ENCODE assay signal across 10 cellular contexts in genomic region chr9:63859475-63860215, GRCh38.
DNase-seq lines count a peak whose midpoint lies in the region; ATAC-seq and TF ChIP-seq lines count a peak whose summit lies in the region.
"Had no signal": no experiment of that assay in that cellular context is flagged by ENCODE, and none has a peak within 500 bp of the region (broad histone marks: within the 10 kb centered on the region; RNA-seq: fewer than 3 reads in every experiment).

No MANE protein-coding gene starts in this region.

- intact Hi-C loops in naive thymus-derived CD4-positive, alpha-beta T cell (cut with micrococcal nuclease), result no loop called here

- CTCF ChIA-PET in CD8-positive, alpha-beta memory T cell (lab: Charles Lee), result no interaction called here
- CTCF ChIA-PET in naive thymus-derived CD4-positive, alpha-beta T cell (lab: Charles Lee), result no interaction called here

- peak overlapping the region; percentile 43 for H3K27ac ChIP-seq in CD8-positive, alpha-beta memory T cell (ENCODE audit: low read depth, low read length)
- no peak overlapping the region for H3K27ac ChIP-seq in RWPE2 (ENCODE audit: poor library complexity, severe bottlenecking)
- no peak overlapping the region for H3K27ac ChIP-seq in naive thymus-derived CD4-positive, alpha-beta T cell (ENCODE audit: low read depth, low read length)
- H3K27ac ChIP-seq in substantia nigra (ENCODE audit: low read depth, low read length, poor library complexity, severe bottlenecking), result no peak overlapping the region
- H3K27ac ChIP-seq: HL-60 had no signal

- H3K36me3 ChIP-seq in CD8-positive, alpha-beta memory T cell (ENCODE audit: insufficient read depth, low read length), result no peaks in the 10 kb centered on the region
- no peaks in the 10 kb centered on the region for H3K36me3 ChIP-seq in RWPE2 (ENCODE audit: low read depth)
- H3K36me3 ChIP-seq in naive thymus-derived CD4-positive, alpha-beta T cell (ENCODE audit: control insufficient read depth in 2 of 3, insufficient read depth in 3 of 3, low read length in 3 of 3), result no peaks in the 10 kb centered on the region

- H3K27me3 Mint-ChIP-seq in CD8-positive, alpha-beta memory T cell, result no peaks in the 10 kb centered on the region
- H3K27me3 Mint-ChIP-seq in naive thymus-derived CD4-positive, alpha-beta T cell, result no peaks in the 10 kb centered on the region

- H3K4me3 Mint-ChIP-seq in CD8-positive, alpha-beta memory T cell, result peak overlapping the region in 5 of 7 donors; percentile 32 to 86 (median 52)
- peak overlapping the region in 5 of 10 donors; percentile 28 to 49 (median 45) for H3K4me3 Mint-ChIP-seq in naive thymus-derived CD4-positive, alpha-beta T cell

- no peaks in the 10 kb centered on the region for H3K36me3 Mint-ChIP-seq in CD8-positive, alpha-beta memory T cell
- H3K36me3 Mint-ChIP-seq in naive thymus-derived CD4-positive, alpha-beta T cell, result peaks cover 0 to 4% (median 0%) of the 10 kb centered on the region in 5 donors

- peak; percentile 5 to 54 (median 38) for DNase-seq in CD8-positive, alpha-beta memory T cell
- DNase-seq in RWPE2 (ENCODE audit: low spot score) (peak; percentile 27), choroid plexus epithelial cell (ENCODE audit: low read depth) (peak; percentile 32), ACHN (no peak), NOMO-1 (lab: John Stamatoyannopoulos, UW; ENCODE audit: unreplicated experiment in 2 of 2) (no peak), ureter (ENCODE audit: low spot score) (no peak), substantia nigra (lab: John Stamatoyannopoulos, UW) (no peak)
- peak in 4 of 9 donors; percentile 5 to 51 (median 20) for DNase-seq in naive thymus-derived CD4-positive, alpha-beta T cell

- H3K4me1 Mint-ChIP-seq in CD8-positive, alpha-beta memory T cell, result peaks cover 0 to 3% (median 0%) of the 10 kb centered on the region in 3 donors
- H3K4me1 Mint-ChIP-seq in naive thymus-derived CD4-positive, alpha-beta T cell, result no peaks in the 10 kb centered on the region

- POLR2A ChIA-PET in CD8-positive, alpha-beta memory T cell (lab: Charles Lee), result no interaction called here
- POLR2A ChIA-PET in naive thymus-derived CD4-positive, alpha-beta T cell (lab: Charles Lee), result no interaction called here

- H3K27ac Mint-ChIP-seq in CD8-positive, alpha-beta memory T cell, result peak overlapping the region in 2 of 8 donors; percentile 36 to 84
- H3K27ac Mint-ChIP-seq in naive thymus-derived CD4-positive, alpha-beta T cell, result peak overlapping the region in 3 of 9 donors; percentile 23 to 57 (median 23)

- H3K9me3 Mint-ChIP-seq in CD8-positive, alpha-beta memory T cell, result peaks cover 6 to 15% (median 13%) of the 10 kb centered on the region in 5 donors
- peaks cover 3 to 33% (median 7%) of the 10 kb centered on the region in 11 donors for H3K9me3 Mint-ChIP-seq in naive thymus-derived CD4-positive, alpha-beta T cell

- TF ChIP-seq CTCF in RWPE2 (IDR thresholded peaks at IDR 0.05; ENCODE audit: poor library complexity, severe bottlenecking) (no peak), choroid plexus epithelial cell (conservative IDR thresholded peaks at IDR 0.05; ENCODE audit: low read depth, low read length) (no peak)

- H3K9me3 ChIP-seq in CD8-positive, alpha-beta memory T cell (ENCODE audit: low read length), result no peaks in the 10 kb centered on the region
- H3K9me3 ChIP-seq in RWPE2 (ENCODE audit: severe bottlenecking), result no peaks in the 10 kb centered on the region
- no peaks in the 10 kb centered on the region for H3K9me3 ChIP-seq in naive thymus-derived CD4-positive, alpha-beta T cell (ENCODE audit: control insufficient read depth in 2 of 3, low read length in 3 of 3)

- no peaks in the 10 kb centered on the region for H3K4me1 ChIP-seq in CD8-positive, alpha-beta memory T cell (ENCODE audit: insufficient read depth, low read length)
- no peaks in the 10 kb centered on the region for H3K4me1 ChIP-seq in RWPE2 (ENCODE audit: insufficient read depth, poor library complexity, severe bottlenecking)
- no peaks in the 10 kb centered on the region for H3K4me1 ChIP-seq in naive thymus-derived CD4-positive, alpha-beta T cell (ENCODE audit: control insufficient read depth in 2 of 2, insufficient read depth in 2 of 2, low read length in 2 of 2)

- no peaks in the 10 kb centered on the region for H3K27me3 ChIP-seq in CD8-positive, alpha-beta memory T cell (ENCODE audit: insufficient read depth, low read length, poor library complexity, severe bottlenecking)
- no peaks in the 10 kb centered on the region for H3K27me3 ChIP-seq in RWPE2 (ENCODE audit: insufficient read depth, poor library complexity, severe bottlenecking)
- H3K27me3 ChIP-seq in naive thymus-derived CD4-positive, alpha-beta T cell (ENCODE audit: control insufficient read depth in 2 of 2, insufficient read depth in 2 of 2, low read length in 2 of 2), result no peaks in the 10 kb centered on the region

- H3K4me3 ChIP-seq in CD8-positive, alpha-beta memory T cell (ENCODE audit: low read length), result no peak overlapping the region
- no peak overlapping the region for H3K4me3 ChIP-seq in RWPE2 (ENCODE audit: severe bottlenecking)
- H3K4me3 ChIP-seq in choroid plexus epithelial cell (ENCODE audit: low read depth, low read length), result peak overlapping the region; percentile 49
- H3K4me3 ChIP-seq in naive thymus-derived CD4-positive, alpha-beta T cell (ENCODE audit: low read length), result no peak overlapping the region
- H3K4me3 ChIP-seq: GM12878 had no signal

- in situ Hi-C loops in ACHN (cut with HindIII; ENCODE audit: low pct_ligation_motif_present, low pct_unique_long_range_greater_than_20kb, low sequenced_read_pairs), result no loop called here

- ATAC-seq in RWPE2 (ENCODE audit: low read depth), result no peak
- peak; percentile 37 for ATAC-seq in naive thymus-derived CD4-positive, alpha-beta T cell
- ATAC-seq: GM12878 had no signal

Comparison
In these comparisons a context has a peak if more than half of its experiments do, and no peak if none do; other contexts are left out.
1. DNase-seq: peak in CD8-positive, alpha-beta memory T cell (5 of 5), RWPE2 (single experiment) and choroid plexus epithelial cell (single experiment); none in ACHN (single experiment), NOMO-1 (0 of 2), ureter (single experiment) and substantia nigra (0 of 49).